36 cellular contexts compared by ENCODE assay signal in genomic region chr3:129078510-129078909, GRCh38. TPM values are rescaled to one million over a fixed set of nuclear protein-coding genes. Genes with fewer than 3 reads are reported as not detected.
"Had no signal": no experiment of that assay in that cellular context is flagged by ENCODE, and none has a peak within 500 bp of the region (broad histone marks: within the 10 kb centered on the region; RNA-seq: fewer than 3 reads in every experiment).

No MANE protein-coding gene starts in this region.

- ATAC-seq: activated CD4-positive, alpha-beta T cell treated with anti-CD3 and anti-CD28 coated beads for 36 hours; activated CD4-positive, CD25-positive, alpha-beta regulatory T cell treated with anti-CD3 and anti-CD28 coated beads, Interleukin-2, amount 50 U/mL, for 24 hours; activated CD8-positive, alpha-beta T cell treated with anti-CD3 and anti-CD28 coated beads, Interleukin-2, amount 10 ng/mL, durations not matched to agents 7 days and 5 days; activated naive CD4-positive, alpha-beta T cell treated with anti-CD3 and anti-CD28 coated beads, Interleukin-2, amount 50 U/mL, for 72 hours; WTC11 had no signal

- H3K27ac Mint-ChIP-seq: activated CD4-positive, alpha-beta T cell treated with anti-CD3 and anti-CD28 coated beads for 36 hours; activated CD4-positive, alpha-beta T cell treated with anti-CD3 and anti-CD28 coated beads, Interleukin-2, amount 10 ng/mL, durations not matched to agents 7 days and 5 days; activated naive CD4-positive, alpha-beta T cell treated with anti-CD3 and anti-CD28 coated beads for 36 hours; activated naive CD4-positive, alpha-beta T cell treated with anti-CD3 and anti-CD28 coated beads, Interleukin-2, amount 50 U/mL, for 72 hours; activated T-cell treated with anti-CD3 and anti-CD28 coated beads, Interleukin-2, amount 50 U/mL, for 24 hours; activated T-helper 2 cell treated with anti-CD3 and anti-CD28 coated beads, Interferon-gamma antibody, Interleukin-2, Interleukin-4, amounts not matched to agents 10 μg/mL and 5 μg/mL and 100 μg/mL, durations not matched to agents 14 hours and 24 hours and 36 hours; brain; T-helper 1 cell treated with Interleukin-12 subunit alpha and Interleukin-12 subunit beta and Interleukin-4 antibody, amounts not matched to agents 30 μg/mL and 1 μg/mL, for 36 hours; T-helper 2 cell treated with Interferon-gamma antibody and Interleukin-4, amounts not matched to agents 5 μg/mL and 100 μg/mL, for 36 hours; WTC11 had no signal

- H3K9me3 ChIP-seq: adrenal gland, SJCRH30 had no signal

- H3K9me3 Mint-ChIP-seq: activated CD4-positive, alpha-beta T cell treated with anti-CD3 and anti-CD28 coated beads, Interleukin-2, amount 10 ng/mL, durations not matched to agents 7 days and 5 days; activated naive CD4-positive, alpha-beta T cell treated with anti-CD3 and anti-CD28 coated beads for 36 hours; activated T-cell treated with anti-CD3 and anti-CD28 coated beads, Interleukin-2, amount 50 U/mL, for 24 hours; activated T-helper 2 cell treated with anti-CD3 and anti-CD28 coated beads, Interferon-gamma antibody, Interleukin-2, Interleukin-4, amounts not matched to agents 10 μg/mL and 5 μg/mL and 100 μg/mL, durations not matched to agents 14 hours and 24 hours and 36 hours; brain; T-helper 1 cell treated with Interleukin-12 subunit alpha and Interleukin-12 subunit beta and Interleukin-4 antibody, amounts not matched to agents 30 μg/mL and 1 μg/mL, for 36 hours; T-helper 2 cell treated with Interferon-gamma antibody and Interleukin-4, amounts not matched to agents 5 μg/mL and 100 μg/mL, for 36 hours had no signal

- H3K4me1 Mint-ChIP-seq: brain, WTC11 had no signal

- H3K4me2 ChIP-seq: PC-9 had no signal

- H3K4me3 ChIP-seq: adrenal gland, PC-9, SJCRH30, SK-N-MC had no signal

- H2AFZ ChIP-seq: PC-9 had no signal

- H3K4me3 Mint-ChIP-seq: activated CD4-positive, alpha-beta T cell treated with anti-CD3 and anti-CD28 coated beads for 36 hours; activated CD4-positive, alpha-beta T cell treated with anti-CD3 and anti-CD28 coated beads, Interleukin-2, amount 10 ng/mL, durations not matched to agents 7 days and 5 days; activated CD8-positive, alpha-beta T cell treated with anti-CD3 and anti-CD28 coated beads, Interleukin-2, amount 10 ng/mL, durations not matched to agents 7 days and 5 days; activated naive CD4-positive, alpha-beta T cell treated with anti-CD3 and anti-CD28 coated beads for 36 hours; activated T-cell treated with anti-CD3 and anti-CD28 coated beads, Interleukin-2, amount 50 U/mL, for 24 hours; brain; T-helper 1 cell treated with Interleukin-12 subunit alpha and Interleukin-12 subunit beta and Interleukin-4 antibody, amounts not matched to agents 30 μg/mL and 1 μg/mL, for 36 hours; T-helper 2 cell treated with Interferon-gamma antibody and Interleukin-4, amounts not matched to agents 5 μg/mL and 100 μg/mL, for 36 hours; WTC11 had no signal

- H3K27me3 ChIP-seq: adrenal gland, SJCRH30 had no signal

- H3K36me3 ChIP-seq: adrenal gland, SJCRH30 had no signal

- H3K27ac ChIP-seq: adrenal gland, PC-9, RWPE1, SJCRH30, SK-N-MC had no signal

- H3K4me1 ChIP-seq: adrenal gland, SJCRH30 had no signal

- H3K36me3 Mint-ChIP-seq: activated naive CD4-positive, alpha-beta T cell treated with anti-CD3 and anti-CD28 coated beads, Interleukin-2, amount 50 U/mL, for 72 hours; brain; WTC11 had no signal

- H3K27me3 Mint-ChIP-seq: activated CD4-positive, alpha-beta T cell treated with anti-CD3 and anti-CD28 coated beads for 36 hours; activated CD4-positive, alpha-beta T cell treated with anti-CD3 and anti-CD28 coated beads, Interleukin-2, amount 10 ng/mL, durations not matched to agents 7 days and 5 days; activated T-cell treated with anti-CD3 and anti-CD28 coated beads, Interleukin-2, amount 50 U/mL, for 24 hours had no signal

- DNase-seq: activated CD4-positive, alpha-beta T cell treated with anti-CD3 and anti-CD28 coated beads for 36 hours; activated CD4-positive, alpha-beta T cell treated with anti-CD3 and anti-CD28 coated beads, Interleukin-2, amount 10 ng/mL, durations not matched to agents 7 days and 5 days; activated CD4-positive, alpha-beta T cell treated with anti-CD3 and anti-CD28 coated beads, Interleukin-2, amount 50 U/mL, for 48 hours; activated CD8-positive, alpha-beta T cell treated with anti-CD3 and anti-CD28 coated beads, Interleukin-2, amount 10 ng/mL, durations not matched to agents 7 days and 5 days; activated gamma-delta T cell treated with Interleukin-2 at 50 U/mL for 16 hours; activated naive CD4-positive, alpha-beta T cell treated with anti-CD3 and anti-CD28 coated beads for 36 hours; activated T-cell treated with anti-CD3 and anti-CD28 coated beads, Interleukin-2, amount 50 U/mL, for 24 hours; adrenal gland; anterior cingulate cortex; central memory CD4-positive, alpha-beta T cell; NCI-H1092 treated with DMSO at 0.1 percent for 48 hours; NCI-H1417; NCI-H146; NCI-H187; NCI-H2029 treated with DMSO at 0.1 percent for 48 hours; NCI-H2107; NCI-H2171; NCI-H510A; NCI-H526; NCI-H748 treated with DMSO at 0.1 percent for 48 hours; NK-92 treated with Interleukin-12 subunit alpha and Interleukin-12 subunit beta, amount 100 ng/mL, for 24 hours; PC-9; SHP77; SJCRH30 had no signal

RNA-seq across cellular contexts. Expression of gene GP9, which starts 17.9 kb away (rescaled TPM):
- total RNA-seq: activated CD4-positive, alpha-beta T cell treated with anti-CD3 and anti-CD28 coated beads for 36 hours; activated CD4-positive, alpha-beta T cell treated with anti-CD3 and anti-CD28 coated beads, Interleukin-2, amount 10 ng/mL, durations not matched to agents 7 days and 5 days; activated CD8-positive, alpha-beta T cell treated with anti-CD3 and anti-CD28 coated beads, Interleukin-2, amount 10 ng/mL, durations not matched to agents 7 days and 5 days; activated naive CD4-positive, alpha-beta T cell treated with anti-CD3 and anti-CD28 coated beads for 36 hours; activated naive CD4-positive, alpha-beta T cell treated with anti-CD3 and anti-CD28 coated beads, Interleukin-2, amount 50 U/mL, for 72 hours; activated T-helper 2 cell treated with anti-CD3 and anti-CD28 coated beads, Interferon-gamma antibody, Interleukin-2, Interleukin-4, amounts not matched to agents 10 μg/mL and 5 μg/mL and 100 μg/mL, durations not matched to agents 14 hours and 24 hours and 36 hours; adrenal gland; bronchial epithelial cell; M059J; OCI-LY7; PC-9; SJCRH30; WTC11 had no signal
